Comparison of ENCODE assay signal across 23 cellular contexts in the genomic region with DNA sequence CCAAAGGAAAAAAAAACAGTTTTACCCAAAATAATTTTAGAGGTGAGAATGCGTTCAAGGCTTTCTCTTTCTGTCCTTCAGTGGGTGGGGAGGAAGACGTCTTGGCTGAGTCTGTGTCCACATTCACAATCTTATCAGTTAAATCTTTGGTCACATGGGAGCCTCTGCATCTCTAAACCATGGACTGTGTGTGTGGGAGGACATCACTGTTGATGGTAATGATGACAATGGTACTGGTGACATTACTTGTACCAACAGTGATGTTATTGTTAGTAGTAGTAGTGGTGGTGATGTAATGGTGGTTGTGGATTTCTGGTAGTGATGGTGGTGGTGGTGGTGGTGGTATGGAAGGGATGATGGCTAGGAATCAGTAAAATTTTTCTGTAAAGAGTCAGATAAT. TPM values are rescaled to one million over a fixed set of nuclear protein-coding genes. Genes with fewer than 3 reads are reported as not detected.
"Had no signal": no experiment of that assay in that cellular context is flagged by ENCODE, and none has a peak within 500 bp of the region (broad histone marks: within the 10 kb centered on the region; RNA-seq: fewer than 3 reads in every experiment).

No MANE protein-coding gene starts in this region.

- H3K36me3 ChIP-seq: SJSA1 had no signal

- H3K27ac ChIP-seq: KMS-11, SJSA1, SK-N-MC had no signal

- H3K4me1 ChIP-seq: SJSA1 had no signal

- DNase-seq: Kasumi-1, MM.1S, NCI-H1092 treated with DMSO at 0.1 percent for 48 hours, NCI-H1436, NCI-H187, NCI-H2029 treated with DMSO at 0.1 percent for 48 hours, NCI-H2107, NCI-H2171, NCI-H226, NCI-H446, NCI-H510A, NCI-H524 treated with DMSO at 0.1 percent for 48 hours, NCI-H69, NCI-H774, Right ventricle myocardium superior, RPMI8226, SIG-M5 had no signal

- H3K4me2 ChIP-seq: KMS-11 had no signal

- H3K9me3 ChIP-seq: SJSA1 had no signal

- H3K9ac ChIP-seq: KMS-11 had no signal

- H3K27me3 ChIP-seq: SJSA1 had no signal

- H3K36me3 Mint-ChIP-seq: IgD-negative memory B cell had no signal

- H3K4me3 Mint-ChIP-seq: IgD-negative memory B cell had no signal

- H3K27me3 Mint-ChIP-seq: IgD-negative memory B cell had no signal

- H3K27ac Mint-ChIP-seq: IgD-negative memory B cell had no signal

- H3K4me1 Mint-ChIP-seq: IgD-negative memory B cell had no signal

- H3K4me3 ChIP-seq: K562, SJSA1, SK-N-MC had no signal

- ATAC-seq: K562 had no signal

RNA-seq across cellular contexts. Expression of gene SYNDIG1, which starts 59.6 kb away (rescaled TPM):
- total RNA-seq: K562, M059J, SJSA1 had no signal
